In the genomic region with DNA sequence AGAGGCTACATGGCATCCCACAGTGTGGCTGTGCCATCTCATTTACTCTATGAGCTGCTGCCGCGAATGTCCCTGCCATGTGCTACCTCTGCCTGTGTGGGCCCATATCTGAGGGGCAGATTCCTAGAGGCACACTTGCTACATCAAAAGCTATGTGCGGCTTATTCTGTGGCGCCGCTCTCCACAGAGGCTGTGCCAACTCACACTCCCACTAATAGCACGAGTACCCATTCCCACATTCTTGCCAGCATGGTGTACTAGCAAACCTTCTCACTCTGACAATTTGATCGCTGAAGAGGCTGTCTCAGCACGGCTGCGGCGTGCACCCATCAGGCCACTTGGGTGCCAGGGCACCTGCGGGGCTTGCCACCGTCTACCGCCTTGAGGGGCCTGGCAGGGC, we compare ENCODE assay signal across 1 cellular context.
A peak's percentile ranks its signal among the peaks of the same experiment; 100 is the strongest.
TF ChIP-seq lines count a peak whose summit lies in the region.

No MANE protein-coding gene starts in this region.

TF ChIP-seq in HepG2, 621 proteins besides CTCF, POLR2A, EP300 and RAD21:
- TF ChIP-seq, protein P1, sequence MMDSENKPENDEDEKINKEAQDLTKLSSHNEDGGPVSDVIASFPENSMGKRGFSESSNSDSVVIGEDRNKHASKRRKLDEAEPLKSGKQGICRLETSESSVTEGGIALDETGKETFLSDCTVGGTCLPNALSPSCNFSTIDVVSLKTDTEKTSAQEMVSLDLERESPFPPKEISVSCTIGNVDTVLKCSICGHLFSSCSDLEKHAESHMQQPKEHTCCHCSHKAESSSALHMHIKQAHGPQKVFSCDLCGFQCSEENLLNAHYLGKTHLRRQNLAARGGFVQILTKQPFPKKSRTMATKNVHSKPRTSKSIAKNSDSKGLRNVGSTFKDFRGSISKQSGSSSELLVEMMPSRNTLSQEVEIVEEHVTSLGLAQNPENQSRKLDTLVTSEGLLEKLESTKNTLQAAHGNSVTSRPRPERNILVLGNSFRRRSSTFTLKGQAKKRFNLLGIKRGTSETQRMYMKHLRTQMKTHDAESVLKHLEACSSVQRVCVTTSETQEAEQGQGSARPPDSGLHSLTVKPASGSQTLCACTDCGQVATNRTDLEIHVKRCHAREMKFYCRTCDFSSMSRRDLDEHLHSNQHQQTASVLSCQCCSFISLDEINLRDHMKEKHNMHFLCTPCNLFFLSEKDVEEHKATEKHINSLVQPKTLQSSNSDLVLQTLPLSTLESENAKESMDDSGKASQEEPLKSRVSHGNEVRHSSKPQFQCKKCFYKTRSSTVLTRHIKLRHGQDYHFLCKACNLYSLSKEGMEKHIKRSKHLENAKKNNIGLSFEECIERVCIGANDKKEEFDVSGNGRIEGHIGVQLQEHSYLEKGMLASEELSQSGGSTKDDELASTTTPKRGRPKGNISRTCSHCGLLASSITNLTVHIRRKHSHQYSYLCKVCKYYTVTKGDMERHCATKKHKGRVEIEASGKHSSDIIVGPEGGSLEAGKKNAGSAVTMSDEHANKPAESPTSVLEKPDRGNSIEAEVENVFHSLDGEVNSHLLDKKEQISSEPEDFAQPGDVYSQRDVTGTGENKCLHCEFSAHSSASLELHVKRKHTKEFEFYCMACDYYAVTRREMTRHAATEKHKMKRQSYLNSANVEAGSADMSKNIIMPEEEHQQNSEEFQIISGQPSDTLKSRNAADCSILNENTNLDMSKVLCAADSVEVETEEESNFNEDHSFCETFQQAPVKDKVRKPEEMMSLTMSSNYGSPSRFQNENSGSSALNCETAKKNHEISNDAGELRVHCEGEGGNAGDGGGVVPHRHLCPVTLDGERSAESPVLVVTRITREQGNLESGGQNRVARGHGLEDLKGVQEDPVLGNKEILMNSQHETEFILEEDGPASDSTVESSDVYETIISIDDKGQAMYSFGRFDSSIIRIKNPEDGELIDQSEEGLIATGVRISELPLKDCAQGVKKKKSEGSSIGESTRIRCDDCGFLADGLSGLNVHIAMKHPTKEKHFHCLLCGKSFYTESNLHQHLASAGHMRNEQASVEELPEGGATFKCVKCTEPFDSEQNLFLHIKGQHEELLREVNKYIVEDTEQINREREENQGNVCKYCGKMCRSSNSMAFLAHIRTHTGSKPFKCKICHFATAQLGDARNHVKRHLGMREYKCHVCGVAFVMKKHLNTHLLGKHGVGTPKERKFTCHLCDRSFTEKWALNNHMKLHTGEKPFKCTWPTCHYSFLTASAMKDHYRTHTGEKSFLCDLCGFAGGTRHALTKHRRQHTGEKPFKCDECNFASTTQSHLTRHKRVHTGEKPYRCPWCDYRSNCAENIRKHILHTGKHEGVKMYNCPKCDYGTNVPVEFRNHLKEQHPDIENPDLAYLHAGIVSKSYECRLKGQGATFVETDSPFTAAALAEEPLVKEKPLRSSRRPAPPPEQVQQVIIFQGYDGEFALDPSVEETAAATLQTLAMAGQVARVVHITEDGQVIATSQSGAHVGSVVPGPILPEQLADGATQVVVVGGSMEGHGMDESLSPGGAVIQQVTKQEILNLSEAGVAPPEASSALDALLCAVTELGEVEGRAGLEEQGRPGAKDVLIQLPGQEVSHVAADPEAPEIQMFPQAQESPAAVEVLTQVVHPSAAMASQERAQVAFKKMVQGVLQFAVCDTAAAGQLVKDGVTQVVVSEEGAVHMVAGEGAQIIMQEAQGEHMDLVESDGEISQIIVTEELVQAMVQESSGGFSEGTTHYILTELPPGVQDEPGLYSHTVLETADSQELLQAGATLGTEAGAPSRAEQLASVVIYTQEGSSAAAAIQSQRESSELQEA (CRISPR knock-in tag; IDR thresholded peaks at IDR 0.05; ENCODE audit: not compliant biosample characterization): no peak
- TF ChIP-seq, protein P2, sequence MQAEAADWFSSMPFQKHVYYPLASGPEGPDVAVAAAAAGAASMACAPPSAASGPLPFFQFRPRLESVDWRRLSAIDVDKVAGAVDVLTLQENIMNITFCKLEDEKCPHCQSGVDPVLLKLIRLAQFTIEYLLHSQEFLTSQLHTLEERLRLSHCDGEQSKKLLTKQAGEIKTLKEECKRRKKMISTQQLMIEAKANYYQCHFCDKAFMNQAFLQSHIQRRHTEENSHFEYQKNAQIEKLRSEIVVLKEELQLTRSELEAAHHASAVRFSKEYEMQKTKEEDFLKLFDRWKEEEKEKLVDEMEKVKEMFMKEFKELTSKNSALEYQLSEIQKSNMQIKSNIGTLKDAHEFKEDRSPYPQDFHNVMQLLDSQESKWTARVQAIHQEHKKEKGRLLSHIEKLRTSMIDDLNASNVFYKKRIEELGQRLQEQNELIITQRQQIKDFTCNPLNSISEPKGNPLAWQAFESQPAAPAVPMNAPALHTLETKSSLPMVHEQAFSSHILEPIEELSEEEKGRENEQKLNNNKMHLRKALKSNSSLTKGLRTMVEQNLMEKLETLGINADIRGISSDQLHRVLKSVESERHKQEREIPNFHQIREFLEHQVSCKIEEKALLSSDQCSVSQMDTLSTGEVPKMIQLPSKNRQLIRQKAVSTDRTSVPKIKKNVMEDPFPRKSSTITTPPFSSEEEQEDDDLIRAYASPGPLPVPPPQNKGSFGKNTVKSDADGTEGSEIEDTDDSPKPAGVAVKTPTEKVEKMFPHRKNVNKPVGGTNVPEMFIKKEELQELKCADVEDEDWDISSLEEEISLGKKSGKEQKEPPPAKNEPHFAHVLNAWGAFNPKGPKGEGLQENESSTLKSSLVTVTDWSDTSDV (CRISPR knock-in tag; IDR thresholded peaks at IDR 0.05): no peak
- TF ChIP-seq, protein P3, sequence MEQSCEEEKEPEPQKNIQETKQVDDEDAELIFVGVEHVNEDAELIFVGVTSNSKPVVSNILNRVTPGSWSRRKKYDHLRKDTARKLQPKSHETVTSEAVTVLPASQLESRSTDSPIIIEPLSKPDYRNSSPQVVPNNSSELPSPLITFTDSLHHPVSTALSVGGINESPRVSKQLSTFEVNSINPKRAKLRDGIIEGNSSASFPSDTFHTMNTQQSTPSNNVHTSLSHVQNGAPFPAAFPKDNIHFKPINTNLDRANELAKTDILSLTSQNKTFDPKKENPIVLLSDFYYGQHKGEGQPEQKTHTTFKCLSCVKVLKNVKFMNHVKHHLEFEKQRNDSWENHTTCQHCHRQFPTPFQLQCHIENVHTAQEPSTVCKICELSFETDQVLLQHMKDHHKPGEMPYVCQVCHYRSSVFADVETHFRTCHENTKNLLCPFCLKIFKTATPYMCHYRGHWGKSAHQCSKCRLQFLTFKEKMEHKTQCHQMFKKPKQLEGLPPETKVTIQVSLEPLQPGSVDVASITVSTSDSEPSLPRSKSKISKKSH (CRISPR knock-in tag; IDR thresholded peaks at IDR 0.05; ENCODE audit: borderline replicate concordance): 0 out of 2 replicates have a peak, but pooled peaks have one; percentile 13
TF ChIP-seq in HepG2: peak in this region for 1.
